Comparison of ENCODE assay signal across 9 cellular contexts in the genomic region with DNA sequence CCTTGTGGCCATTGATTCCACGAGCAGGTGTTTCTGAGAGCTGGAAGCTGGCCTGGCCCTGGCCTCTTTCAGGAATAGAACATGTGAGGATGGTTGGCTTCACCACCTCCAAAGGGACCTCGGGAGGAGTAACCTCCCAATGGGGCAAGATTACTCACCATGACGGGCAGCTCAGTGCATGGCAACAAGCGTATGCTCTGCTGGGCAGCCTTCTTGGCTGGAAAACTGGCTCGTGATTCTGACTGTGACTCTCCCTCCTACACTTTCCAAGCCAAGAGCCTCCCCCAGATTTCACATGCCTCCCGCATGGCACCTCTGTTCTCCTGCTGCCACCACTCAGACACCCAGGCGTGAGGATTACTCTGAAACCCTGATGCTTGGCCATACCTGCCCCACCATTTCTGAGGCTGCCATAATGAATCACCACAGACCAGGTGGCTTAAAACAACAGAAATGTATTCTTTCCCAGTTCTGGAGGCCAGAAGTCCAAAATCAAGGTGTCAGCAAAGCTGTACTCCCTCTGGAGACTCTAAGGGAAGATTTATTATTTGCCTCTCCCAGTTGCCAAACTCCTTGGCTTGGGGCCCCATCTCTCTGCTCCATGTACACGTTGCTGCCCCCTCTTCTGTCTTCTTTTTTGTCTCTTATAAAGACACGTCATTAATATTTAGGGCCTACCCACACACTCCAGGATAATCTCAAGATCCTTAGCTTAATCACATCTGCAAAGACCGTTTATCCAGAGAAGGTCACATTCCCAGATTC.
DNase-seq lines count a peak whose midpoint lies in the region; ATAC-seq, FAIRE-seq and TF ChIP-seq lines count a peak whose summit lies in the region.
"Had no signal": no experiment of that assay in that cellular context is flagged by ENCODE, and none has a peak within 500 bp of the region (broad histone marks: within the 10 kb centered on the region; RNA-seq: fewer than 3 reads in every experiment).

No MANE protein-coding gene starts in this region.

- POLR2A ChIA-PET in CD4-positive, alpha-beta T cell (lab: Charles Lee): interaction anchor here (1.3 kb wide), 1 partner anchor 215 kb away, joined by 3 read pairs; a partner anchor contains a TSS

- H3K27me3 Mint-ChIP-seq in CD4-positive, alpha-beta T cell: no peaks in the 10 kb centered on the region

- no peak overlapping the region for H3K4me3 ChIP-seq in esophagus (ENCODE audit: low read depth in 1 of 2, low read length in 2 of 2)
- H3K4me3 ChIP-seq in psoas muscle: no peak overlapping the region
- no peak overlapping the region for H3K4me3 ChIP-seq in small intestine (ENCODE audit: low read depth in 1 of 2, low read length in 2 of 2)
- H3K4me3 ChIP-seq in Peyer's patch: no peak overlapping the region

- TF ChIP-seq POLR2A in Peyer's patch (IDR thresholded peaks at IDR 0.05): no peak

- H3K9me3 Mint-ChIP-seq in CD4-positive, alpha-beta T cell: no peaks in the 10 kb centered on the region

- H3K4me3 Mint-ChIP-seq in CD4-positive, alpha-beta T cell: no peak overlapping the region

- intact Hi-C loops in CD4-positive, alpha-beta T cell (cut with DNase I, micrococcal nuclease): no loop called here
- intact Hi-C loops in psoas muscle (cut with DNase I): no loop called here

- H3K27me3 ChIP-seq in CD4-positive, alpha-beta T cell (ENCODE audit: control insufficient read depth, insufficient read depth, low read length): no peaks in the 10 kb centered on the region
- H3K27me3 ChIP-seq in esophagus (ENCODE audit: control insufficient read depth in 1 of 2, insufficient read depth in 2 of 2, low read length in 2 of 2) (no peaks in the 10 kb centered on the region), psoas muscle (ENCODE audit: insufficient read depth in 3 of 3, low read length in 2 of 3) (no peaks in the 10 kb centered on the region), small intestine (ENCODE audit: control insufficient read depth in 2 of 2, insufficient read depth in 2 of 2, low read length in 2 of 2) (no peaks in the 10 kb centered on the region), Peyer's patch (no peaks in the 10 kb centered on the region)

- H3K4me1 Mint-ChIP-seq in CD4-positive, alpha-beta T cell (ENCODE audit: low read depth): peaks cover 57% of the 10 kb centered on the region

- FAIRE-seq in RCC 7860 (lab: Jason Lieb, UNC) (peak; percentile 86), small intestine (lab: Jason Lieb, UNC) (no peak)

- DNase-seq in CD4-positive, alpha-beta T cell: no peak
- DNase-seq in RCC 7860 (ENCODE audit: low spot score) (peak; percentile 94), psoas muscle (peak; percentile 62 to 66), NCI-H1092 (lab: John Stamatoyannopoulos, UW) (no peak), NCI-H526 (lab: John Stamatoyannopoulos, UW) (no peak), small intestine (no peak), Peyer's patch (no peak)

- TF ChIP-seq CTCF in CD4-positive, alpha-beta T cell (IDR thresholded peaks at IDR 0.05): no peak
- no peak for TF ChIP-seq CTCF in psoas muscle (IDR thresholded peaks at IDR 0.05)
- no peak for TF ChIP-seq CTCF in Peyer's patch (IDR thresholded peaks at IDR 0.05)

- H3K4me1 ChIP-seq in esophagus (ENCODE audit: control insufficient read depth in 2 of 2, insufficient read depth in 2 of 2, low read length in 1 of 2) (peaks cover 11 to 39% of the 10 kb centered on the region in 2 donors), psoas muscle (peaks cover 15% of the 10 kb centered on the region), small intestine (ENCODE audit: control insufficient read depth in 2 of 2, insufficient read depth in 1 of 2, low read depth in 1 of 2, low read length in 1 of 2) (peaks cover 2 to 21% of the 10 kb centered on the region in 2 donors), Peyer's patch (peaks cover 6 to 43% (median 28%) of the 10 kb centered on the region in 4 donors)

- no peak for ATAC-seq in CD4-positive, alpha-beta T cell (ENCODE audit: poor library complexity)
- peak; percentile 89 to 93 (median 92) for ATAC-seq in psoas muscle

- CTCF ChIA-PET in CD4-positive, alpha-beta T cell (lab: Charles Lee): interaction anchor here (1.3 kb wide), 2 partner anchors 23 to 291 kb away, joined by 3 to 4 read pairs; no protein-coding TSS in a partner anchor

- H3K9me3 ChIP-seq in CD4-positive, alpha-beta T cell (ENCODE audit: control insufficient read depth, low read length): no peaks in the 10 kb centered on the region
- H3K9me3 ChIP-seq in esophagus (ENCODE audit: control insufficient read depth in 2 of 2, insufficient read depth in 1 of 2, low read depth in 1 of 2, low read length in 1 of 2) (no peaks in the 10 kb centered on the region), psoas muscle (no peaks in the 10 kb centered on the region), small intestine (ENCODE audit: control insufficient read depth, low read depth) (no peaks in the 10 kb centered on the region), Peyer's patch (no peaks in the 10 kb centered on the region)

- peak overlapping the region; percentile 41 for H3K27ac Mint-ChIP-seq in CD4-positive, alpha-beta T cell

- H3K27ac ChIP-seq in CD4-positive, alpha-beta T cell (ENCODE audit: low read depth, low read length): no peak overlapping the region
- H3K27ac ChIP-seq in esophagus (ENCODE audit: low read depth in 2 of 2, low read length in 1 of 2) (peak overlapping the region; percentile 12 to 81), psoas muscle (peak overlapping the region; percentile 71), small intestine (ENCODE audit: low read depth in 1 of 2, low read length in 1 of 2) (no peak overlapping the region), Peyer's patch (no peak overlapping the region)
- H3K27ac ChIP-seq: VCaP had no signal

- no peaks in the 10 kb centered on the region for H3K36me3 ChIP-seq in esophagus (ENCODE audit: control insufficient read depth in 2 of 2, insufficient read depth in 2 of 2, low read length in 1 of 2)
- no peaks in the 10 kb centered on the region for H3K36me3 ChIP-seq in psoas muscle (ENCODE audit: insufficient read depth in 1 of 2, low read depth in 1 of 2)
- H3K36me3 ChIP-seq in small intestine (ENCODE audit: control insufficient read depth in 2 of 2, insufficient read depth in 2 of 2, low read length in 2 of 2): no peaks in the 10 kb centered on the region
- no peaks in the 10 kb centered on the region for H3K36me3 ChIP-seq in Peyer's patch

- WGBS in esophagus, 2 donors: 56 to 61% methylated on average over 10 of the region's 10 CpGs
- 42 to 53% (median 48%) methylated on average over 10 of the region's 10 CpGs for WGBS in psoas muscle, 3 donors
- 72 to 80% (median 74%) methylated on average over 10 of the region's 10 CpGs for WGBS in small intestine, 3 donors

- peaks cover 4% of the 10 kb centered on the region for H3K36me3 Mint-ChIP-seq in CD4-positive, alpha-beta T cell (ENCODE audit: low read depth)

Comparison
In these comparisons a context has a peak if more than half of its experiments do, and no peak if none do; other contexts are left out.
1. DNase-seq: peak in RCC 7860 (single experiment) and psoas muscle (2 of 2); none in CD4-positive, alpha-beta T cell (0 of 10), NCI-H1092 (single experiment), NCI-H526 (0 of 2), small intestine (single experiment) and Peyer's patch (0 of 3).
2. H3K27ac ChIP-seq: peak in esophagus (2 of 2) and psoas muscle (single experiment); none in CD4-positive, alpha-beta T cell (single experiment), small intestine (0 of 2) and Peyer's patch (0 of 4).